ENCODE assay signal across 19 cellular contexts in the genomic region with DNA sequence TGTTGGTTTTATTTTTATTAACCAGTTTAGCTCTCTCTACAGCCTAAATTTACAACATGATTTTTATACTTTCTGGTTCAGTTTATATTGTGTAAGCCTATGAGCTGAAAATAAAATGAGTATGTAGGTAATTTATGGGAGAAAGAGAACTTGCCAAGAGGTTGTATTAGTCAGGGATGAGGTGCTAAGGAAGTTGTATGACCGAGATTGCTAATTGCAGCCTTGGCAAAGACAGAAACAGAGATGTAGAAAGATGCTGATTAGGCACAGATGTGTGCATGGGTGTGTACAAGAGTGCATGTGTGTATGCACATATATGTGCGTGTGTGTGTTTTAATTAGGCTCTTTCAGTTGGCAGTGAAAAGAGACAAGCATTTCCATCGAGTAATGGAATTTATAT.
DNase-seq lines count a peak whose midpoint lies in the region; ATAC-seq and TF ChIP-seq lines count a peak whose summit lies in the region.
"Had no signal": no experiment of that assay in that cellular context is flagged by ENCODE, and none has a peak within 500 bp of the region (broad histone marks: within the 10 kb centered on the region; RNA-seq: fewer than 3 reads in every experiment).

No MANE protein-coding gene starts in this region.

- H3K4me2 ChIP-seq in OCI-LY7 (ENCODE audit: low read length) = no peak overlapping the region
- H3K4me2 ChIP-seq: BLaER1 had no signal

- peak; percentile 51 for DNase-seq in AG10803 (ENCODE audit: low read depth)
- DNase-seq in esophagus muscularis mucosa (ENCODE audit: extremely low spot score) = peak; percentile 29
- peak; percentile 81 for DNase-seq in fibroblast of mammary gland (ENCODE audit: low read depth)
- DNase-seq in OCI-LY7 (ENCODE audit: low spot score) = no peak
- DNase-seq in COR-L47 (lab: John Stamatoyannopoulos, UW) = no peak
- no peak for DNase-seq in nucleus accumbens (lab: John Stamatoyannopoulos, UW)
- DNase-seq: 8988T; ACHN; BE2C; C1 segment of cervical spinal cord; Caco-2; Calu3; CD4-positive, alpha-beta memory T cell; CD4-positive, CD25-positive, alpha-beta regulatory T cell; CD8-positive, alpha-beta memory T cell; DMS79 treated with DMSO at 0.1 percent for 48 hours; GF-D8 had no signal

- H3K27me3 ChIP-seq in esophagus muscularis mucosa = no peaks in the 10 kb centered on the region
- H3K27me3 ChIP-seq: BE2C, BLaER1 had no signal

- no peaks in the 10 kb centered on the region for H3K4me1 ChIP-seq in esophagus muscularis mucosa
- H3K4me1 ChIP-seq in OCI-LY7 (ENCODE audit: insufficient read depth, low read length, poor library complexity, severe bottlenecking) = no peaks in the 10 kb centered on the region
- H3K4me1 ChIP-seq: BE2C, BLaER1, Caco-2 had no signal

- no peaks in the 10 kb centered on the region for H4K20me1 ChIP-seq in OCI-LY7 (ENCODE audit: insufficient read depth, low read length)
- H4K20me1 ChIP-seq: BLaER1 had no signal

- TF ChIP-seq POLR2A in esophagus muscularis mucosa (IDR thresholded peaks at IDR 0.05; ENCODE audit: low read depth) = no peak

- H3K79me2 ChIP-seq in OCI-LY7 (ENCODE audit: insufficient read depth, low read depth, low read length) = no peaks in the 10 kb centered on the region

- H3K9me3 ChIP-seq in esophagus muscularis mucosa = no peaks in the 10 kb centered on the region
- H3K9me3 ChIP-seq in OCI-LY7 (ENCODE audit: low read length) = no peaks in the 10 kb centered on the region
- H3K9me3 ChIP-seq: BE2C, Caco-2 had no signal

- H3K36me3 ChIP-seq in esophagus muscularis mucosa = no peaks in the 10 kb centered on the region
- no peaks in the 10 kb centered on the region for H3K36me3 ChIP-seq in OCI-LY7 (ENCODE audit: insufficient read depth, low read length)
- H3K36me3 ChIP-seq: BE2C, BLaER1 had no signal

- POLR2A ChIA-PET in OCI-LY7 (lab: Charles Lee) = no interaction called here

- H3K27ac ChIP-seq in esophagus muscularis mucosa (replicated peaks in 1 of 4) = no peak overlapping the region
- H3K27ac ChIP-seq in OCI-LY7 (ENCODE audit: low read depth, low read length, poor library complexity, severe bottlenecking) = no peak overlapping the region
- H3K27ac ChIP-seq: BLaER1 had no signal

- no peaks in the 10 kb centered on the region for H3K9me2 ChIP-seq in OCI-LY7 (ENCODE audit: insufficient read depth, low read length)

- no peak for TF ChIP-seq EP300 in esophagus muscularis mucosa (IDR thresholded peaks at IDR 0.05)

- H3K4me3 ChIP-seq in AG10803 (ENCODE audit: low read length) = no peak overlapping the region
- H3K4me3 ChIP-seq in esophagus muscularis mucosa = no peak overlapping the region
- no peak overlapping the region for H3K4me3 ChIP-seq in fibroblast of mammary gland (ENCODE audit: control insufficient read depth, low read depth, low read length)
- no peak overlapping the region for H3K4me3 ChIP-seq in OCI-LY7 (ENCODE audit: low read depth, low read length, poor library complexity, severe bottlenecking)
- H3K4me3 ChIP-seq: BLaER1 had no signal

- CTCF ChIA-PET in OCI-LY7 (lab: Charles Lee; ENCODE audit: unreplicated experiment) = no interaction called here

- intact Hi-C loops in esophagus muscularis mucosa (cut with DNase I) (no loop called here), OCI-LY7 (cut with micrococcal nuclease; ENCODE audit: unreplicated experiment) (no loop called here)

- WGBS in esophagus muscularis mucosa = 75% methylated on average over 3 of the region's 3 CpGs

- ATAC-seq in GM19463 (IDR thresholded peaks at IDR 0.05; ENCODE audit: unreplicated experiment) = no peak

- BruUV-seq in OCI-LY7 (replicated peaks; lab: Mats Ljungman, UMichigan) = no TSS peak

- no peak for TF ChIP-seq CTCF in AG10803 (conservative IDR thresholded peaks at IDR 0.05; ENCODE audit: low read length)
- TF ChIP-seq CTCF in esophagus muscularis mucosa (IDR thresholded peaks at IDR 0.05) = no peak
- no peak for TF ChIP-seq CTCF in fibroblast of mammary gland (conservative IDR thresholded peaks at IDR 0.05; ENCODE audit: control insufficient read depth, insufficient read depth, low read depth, low read length)
- no peak for TF ChIP-seq CTCF in OCI-LY7 (conservative IDR thresholded peaks at IDR 0.05; ENCODE audit: low read length)

- no peak overlapping the region for H2AFZ ChIP-seq in OCI-LY7 (ENCODE audit: low read length)

Comparison
In these comparisons a context has a peak if more than half of its experiments do, and no peak if none do; other contexts are left out.
1. DNase-seq: peak in AG10803 (single experiment), esophagus muscularis mucosa (single experiment) and fibroblast of mammary gland (single experiment); none in OCI-LY7 (single experiment), COR-L47 (single experiment) and nucleus accumbens (0 of 56).